In genomic region chr10:74000892-74001669, GRCh38 we compare ENCODE assay signal across 9 cellular contexts. TPM values are rescaled to one million over a fixed set of nuclear protein-coding genes. Genes with fewer than 3 reads are reported as not detected.
DNase-seq lines count a peak whose midpoint lies in the region; ATAC-seq and TF ChIP-seq lines count a peak whose summit lies in the region.
"Had no signal": no experiment of that assay in that cellular context is flagged by ENCODE, and none has a peak within 500 bp of the region (broad histone marks: within the 10 kb centered on the region; RNA-seq: fewer than 3 reads in every experiment).

No MANE protein-coding gene starts in this region.

- H3K27ac ChIP-seq in thoracic aorta, result peak overlapping the region; percentile 95 to 97

- H3K4me1 Mint-ChIP-seq in activated T-cell treated with anti-CD3 and anti-CD28 coated beads, Interleukin-2, amount 50 U/mL, for 72 hours (ENCODE audit: low read depth), result peaks cover 12% of the 10 kb centered on the region
- H3K4me1 Mint-ChIP-seq in brain, result peaks cover 52% of the 10 kb centered on the region
- H3K4me1 Mint-ChIP-seq in activated naive CD8-positive, alpha-beta T cell treated with anti-CD3 and anti-CD28 coated beads for 36 hours, result peaks cover 18% of the 10 kb centered on the region

- H3K27me3 Mint-ChIP-seq in activated T-cell treated with anti-CD3 and anti-CD28 coated beads, Interleukin-2, amount 50 U/mL, for 72 hours (ENCODE audit: low read depth), result no peaks in the 10 kb centered on the region
- H3K27me3 Mint-ChIP-seq in brain, result peaks cover 8% of the 10 kb centered on the region
- no peaks in the 10 kb centered on the region for H3K27me3 Mint-ChIP-seq in activated naive CD8-positive, alpha-beta T cell treated with anti-CD3 and anti-CD28 coated beads for 36 hours
- H3K27me3 Mint-ChIP-seq: activated naive CD4-positive, alpha-beta T cell treated with anti-CD3 and anti-CD28 coated beads, Interleukin-2, amount 50 U/mL, for 24 hours had no signal

- ATAC-seq in activated T-cell treated with anti-CD3 and anti-CD28 coated beads, Interleukin-2, amount 50 U/mL, for 72 hours (replicated peaks in 1 of 2), result no peak
- ATAC-seq in thoracic aorta (ENCODE audit: insufficient number of reproducible peaks, low FRiP score, low read depth), result no peak

- H3K9me3 ChIP-seq in thoracic aorta, result no peaks in the 10 kb centered on the region

- DNase-seq in activated T-cell treated with anti-CD3 and anti-CD28 coated beads, Interleukin-2, amount 50 U/mL, for 72 hours, result no peak
- DNase-seq in activated T-cell treated with anti-CD3 and anti-CD28 coated beads for 4 hours, result no peak
- DNase-seq in kidney tubule cell (ENCODE audit: low spot score), result peak; percentile 48
- DNase-seq in thoracic aorta (ENCODE audit: low spot score), result no peak
- no peak for DNase-seq in DMS114 treated with DMSO at 0.1 percent for 48 hours (lab: John Stamatoyannopoulos, UW; ENCODE audit: unreplicated experiment)
- no peak for DNase-seq in activated naive CD8-positive, alpha-beta T cell treated with anti-CD3 and anti-CD28 coated beads for 36 hours
- DNase-seq in stimulated activated CD4-positive, alpha-beta T cell treated with anti-CD3 and anti-CD28 coated beads, Interleukin-2, amount 100 ng/mL, for 24 hours, result no peak

- peaks cover 0 to 3% of the 10 kb centered on the region in 2 donors for H3K36me3 Mint-ChIP-seq in activated T-cell treated with anti-CD3 and anti-CD28 coated beads, Interleukin-2, amount 50 U/mL, for 72 hours (ENCODE audit: insufficient read depth in 2 of 2)
- peaks cover 19% of the 10 kb centered on the region for H3K36me3 Mint-ChIP-seq in brain
- H3K36me3 Mint-ChIP-seq in activated naive CD8-positive, alpha-beta T cell treated with anti-CD3 and anti-CD28 coated beads for 36 hours, result no peaks in the 10 kb centered on the region
- H3K36me3 Mint-ChIP-seq: activated naive CD4-positive, alpha-beta T cell treated with anti-CD3 and anti-CD28 coated beads, Interleukin-2, amount 50 U/mL, for 24 hours had no signal

- peak overlapping the region; percentile 93 for H3K4me3 ChIP-seq in thoracic aorta

- peak overlapping the region; percentile 0 for H3K27ac Mint-ChIP-seq in activated T-cell treated with anti-CD3 and anti-CD28 coated beads, Interleukin-2, amount 50 U/mL, for 72 hours
- peak overlapping the region in 3 of 5 experiments; percentile 8 to 63 (median 23) for H3K27ac Mint-ChIP-seq in brain
- no peak overlapping the region for H3K27ac Mint-ChIP-seq in activated naive CD8-positive, alpha-beta T cell treated with anti-CD3 and anti-CD28 coated beads for 36 hours
- H3K27ac Mint-ChIP-seq: activated naive CD4-positive, alpha-beta T cell treated with anti-CD3 and anti-CD28 coated beads, Interleukin-2, amount 50 U/mL, for 24 hours had no signal

- TF ChIP-seq CTCF in brain (conservative IDR thresholded peaks at IDR 0.05) (no peak), thoracic aorta (IDR thresholded peaks at IDR 0.05) (no peak)

- H3K4me3 Mint-ChIP-seq in activated T-cell treated with anti-CD3 and anti-CD28 coated beads, Interleukin-2, amount 50 U/mL, for 72 hours, result no peak overlapping the region
- H3K4me3 Mint-ChIP-seq in brain, result peak overlapping the region; percentile 36 to 99 (median 97)
- no peak overlapping the region for H3K4me3 Mint-ChIP-seq in activated naive CD8-positive, alpha-beta T cell treated with anti-CD3 and anti-CD28 coated beads for 36 hours
- H3K4me3 Mint-ChIP-seq: activated naive CD4-positive, alpha-beta T cell treated with anti-CD3 and anti-CD28 coated beads, Interleukin-2, amount 50 U/mL, for 24 hours had no signal

- H3K27me3 ChIP-seq in thoracic aorta (replicated peaks; ENCODE audit: insufficient read depth), result no peaks in the 10 kb centered on the region

- peaks cover 15 to 57% of the 10 kb centered on the region in 2 donors for H3K4me1 ChIP-seq in thoracic aorta (ENCODE audit: control insufficient read depth in 1 of 2, low read depth in 2 of 2)

- no peaks in the 10 kb centered on the region for H3K9me3 Mint-ChIP-seq in activated T-cell treated with anti-CD3 and anti-CD28 coated beads, Interleukin-2, amount 50 U/mL, for 72 hours
- no peaks in the 10 kb centered on the region for H3K9me3 Mint-ChIP-seq in brain
- no peaks in the 10 kb centered on the region for H3K9me3 Mint-ChIP-seq in activated naive CD8-positive, alpha-beta T cell treated with anti-CD3 and anti-CD28 coated beads for 36 hours
- H3K9me3 Mint-ChIP-seq: activated naive CD4-positive, alpha-beta T cell treated with anti-CD3 and anti-CD28 coated beads, Interleukin-2, amount 50 U/mL, for 24 hours had no signal

- H3K36me3 ChIP-seq in thoracic aorta, result no peaks in the 10 kb centered on the region

RNA-seq across cellular contexts. Expression of gene VCL, which starts 3.2 kb away (rescaled TPM):
- total RNA-seq in activated T-cell treated with anti-CD3 and anti-CD28 coated beads, Interleukin-2, amount 50 U/mL, for 72 hours, result 10 to 100 TPM; 12.2 to 19.2 TPM
- 21.5 TPM for polyA plus RNA-seq in brain (ENCODE audit: insufficient read depth, low read depth, low replicate concordance)
- 100 to 1,000 TPM; 346 to 348 TPM for total RNA-seq in thoracic aorta
- 10 to 100 TPM in 1 of 2 experiments, 1 to 10 TPM in 1; 9.6 to 10.0 TPM for total RNA-seq in activated naive CD8-positive, alpha-beta T cell treated with anti-CD3 and anti-CD28 coated beads for 36 hours

Comparison
In these comparisons a context has a peak if more than half of its experiments do, and no peak if none do; other contexts are left out.
1. H3K4me3 Mint-ChIP-seq: peak in brain (5 of 5); none in activated T-cell treated with anti-CD3 and anti-CD28 coated beads, Interleukin-2, amount 50 U/mL, for 72 hours (0 of 2) and activated naive CD8-positive, alpha-beta T cell treated with anti-CD3 and anti-CD28 coated beads for 36 hours (single experiment).
2. RNA of gene VCL, which starts 3.2 kb away (total RNA-seq): 346 to 348 TPM in thoracic aorta; 12.2 to 19.2 TPM in activated T-cell treated with anti-CD3 and anti-CD28 coated beads, Interleukin-2, amount 50 U/mL, for 72 hours and 9.6 to 10.0 TPM in activated naive CD8-positive, alpha-beta T cell treated with anti-CD3 and anti-CD28 coated beads for 36 hours; every median in the first group is over 10 times any median in the second.